ENCODE assay signal across 8 cellular contexts in the genomic region with DNA sequence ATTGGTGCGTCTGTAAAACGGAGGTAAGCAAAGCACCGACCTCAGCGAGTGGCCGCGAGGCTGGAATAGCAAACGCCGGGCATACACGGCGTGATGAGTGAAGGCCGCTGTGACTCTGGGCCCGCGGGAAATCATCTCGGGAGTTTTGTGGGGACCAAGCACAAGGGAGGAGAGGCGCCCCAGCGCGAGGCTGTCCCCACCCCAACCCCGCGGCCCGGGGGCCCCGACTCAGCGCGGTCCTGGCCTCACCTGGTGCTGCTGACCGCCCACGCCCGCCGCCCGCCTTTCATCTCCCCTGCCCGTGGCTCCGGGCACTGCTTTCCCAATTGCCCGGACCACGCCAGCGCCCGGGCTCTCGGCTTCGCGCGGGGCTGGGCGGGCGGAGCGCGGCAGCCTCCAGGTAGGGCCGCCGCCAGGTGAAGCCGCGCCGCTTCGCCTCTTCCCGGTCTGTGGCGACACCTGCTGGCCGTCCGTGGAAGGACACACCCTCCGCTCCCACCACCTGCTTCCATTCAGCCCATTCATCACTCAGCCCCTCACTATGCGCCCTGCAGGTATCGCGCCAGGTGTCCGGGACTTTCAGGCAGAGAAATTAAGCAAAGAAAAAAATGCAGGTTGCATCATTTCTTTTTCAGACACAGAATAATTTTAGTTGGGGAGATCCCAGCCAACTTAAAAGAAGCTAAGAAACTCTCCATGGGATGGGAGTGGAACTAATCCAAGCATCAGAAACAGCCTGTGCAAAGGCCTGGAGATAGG.
DNase-seq lines count a peak whose midpoint lies in the region; ATAC-seq and TF ChIP-seq lines count a peak whose summit lies in the region.

No MANE protein-coding gene starts in this region.

- DNase-seq in CD1c-positive myeloid dendritic cell (ENCODE audit: extremely low spot score) (peak; percentile 47), GM20000 (ENCODE audit: low spot score) (peak; percentile 86), NCI-H1048 (lab: John Stamatoyannopoulos, UW) (peak; percentile 9), left kidney (ENCODE audit: low read depth, low spot score) (peak; percentile 77), NCI-H524 treated with DMSO at 0.1 percent for 48 hours (lab: John Stamatoyannopoulos, UW) (no peak)
- DNase-seq in activated CD4-positive, CD25-positive, alpha-beta regulatory T cell treated with anti-CD3 and anti-CD28 coated beads, Interleukin-2, amount 50 U/mL, for 72 hours: peak; percentile 85
- DNase-seq in central memory CD8-positive, alpha-beta T cell (ENCODE audit: low spot score in 2 of 2): peak; percentile 42 to 70
- peak; percentile 57 to 76 for DNase-seq in stimulated activated CD4-positive, alpha-beta T cell treated with anti-CD3 and anti-CD28 coated beads, Interleukin-4, amount 100 ng/mL, for 4 hours

- H3K4me3 Mint-ChIP-seq in central memory CD8-positive, alpha-beta T cell: no peak overlapping the region

- ATAC-seq in central memory CD8-positive, alpha-beta T cell (replicated peaks; ENCODE audit: extremely low read depth, poor library complexity, severe bottlenecking): no peak

- no peak overlapping the region for H3K27ac Mint-ChIP-seq in central memory CD8-positive, alpha-beta T cell (ENCODE audit: low read depth)

- H3K4me1 Mint-ChIP-seq in central memory CD8-positive, alpha-beta T cell: no peaks in the 10 kb centered on the region

- peaks cover 3% of the 10 kb centered on the region for H3K9me3 Mint-ChIP-seq in central memory CD8-positive, alpha-beta T cell

- H3K27me3 Mint-ChIP-seq in central memory CD8-positive, alpha-beta T cell: peaks cover 78% of the 10 kb centered on the region

- TF ChIP-seq CTCF in GM20000 (IDR thresholded peaks at IDR 0.05; ENCODE audit: extremely low read depth, missing control alignments): peak; percentile 86

- peaks cover 2% of the 10 kb centered on the region for H3K36me3 Mint-ChIP-seq in central memory CD8-positive, alpha-beta T cell (ENCODE audit: insufficient read depth)
